8 cellular contexts compared by ENCODE assay signal in genomic region chr2:14904378-14904777, GRCh38.
DNase-seq lines count a peak whose midpoint lies in the region; ATAC-seq, FAIRE-seq and TF ChIP-seq lines count a peak whose summit lies in the region.
"Not testable (repeated sequence)": the region's sequence is repeated elsewhere in the genome, so short reads cannot be mapped to it uniquely, and the experiment has no call there.

No MANE protein-coding gene starts in this region.

- H3K36me3 ChIP-seq in OCI-LY3 (replicated peaks; ENCODE audit: low read depth, low read length); GM12878 (ENCODE audit: control insufficient read depth in 2 of 2, insufficient read depth in 2 of 2, low read length in 1 of 2): not testable (repeated sequence)

- not testable (repeated sequence) for BruUV-seq in GM12878 (replicated peaks; lab: Mats Ljungman, UMichigan)

- peak overlapping the region; percentile 47; the same call in 1 of the 2 replicates for H3K4me3 ChIP-seq in OCI-LY3 (ENCODE audit: low read length)
- not testable (repeated sequence) for H3K4me3 ChIP-seq in GM12878; fibroblast of mammary gland (ENCODE audit: control insufficient read depth, low read depth, low read length)

- H3K27ac Mint-ChIP-seq in activated CD4-positive, alpha-beta T cell treated with anti-CD3 and anti-CD28 coated beads for 36 hours; stimulated activated effector memory CD8-positive, alpha-beta T cell treated with anti-CD3 and anti-CD28 coated beads, Interleukin-12 subunit alpha, Interleukin-12 subunit beta, amount 100 ng/mL, for 72 hours: not testable (repeated sequence)

- RAD21 ChIA-PET in GM12878 (lab: Charles Lee; ENCODE audit: unreplicated experiment), result not testable (repeated sequence)

- in situ Hi-C loops in GM12878 (cut with MboI), result loop anchor here (5.0 to 10.0 kb wide), 2 partner anchors 678 to 1850 kb away; no protein-coding TSS in a partner anchor

- intact Hi-C loops in activated CD4-positive, alpha-beta T cell treated with anti-CD3 and anti-CD28 coated beads for 36 hours (cut with DNase I, micrococcal nuclease), result loop anchor here (1.0 to 10.0 kb wide), 4 partner anchors 258 to 673 kb away; no protein-coding TSS in a partner anchor
- intact Hi-C loops in GM12878 (cut with micrococcal nuclease; ENCODE audit: unreplicated experiment), result loop anchor here (5.0 to 10.0 kb wide), 2 partner anchors 673 to 1710 kb away; no protein-coding TSS in a partner anchor

- POLR2A ChIA-PET in activated CD4-positive, alpha-beta T cell treated with anti-CD3 and anti-CD28 coated beads for 36 hours (lab: Charles Lee); GM12878 (lab: Charles Lee): not testable (repeated sequence)

- TF ChIP-seq CTCF in OCI-LY3 (IDR thresholded peaks at IDR 0.05; ENCODE audit: low read depth, low read length); GM12878 (IDR thresholded peaks at IDR 0.05 in 2 of 3, conservative IDR thresholded peaks at IDR 0.05 in 1 of 3; ENCODE audit: control insufficient read depth in 2 of 3, extremely low read depth in 1 of 3, insufficient read depth in 1 of 3, low read depth in 3 of 3, low read length in 3 of 3); fibroblast of mammary gland (conservative IDR thresholded peaks at IDR 0.05; ENCODE audit: control insufficient read depth, insufficient read depth, low read depth, low read length): not testable (repeated sequence)

- H2AFZ ChIP-seq in OCI-LY3 (ENCODE audit: low read depth, low read length), result peak overlapping the region; percentile 61
- H2AFZ ChIP-seq in GM12878 (ENCODE audit: control insufficient read depth, low read depth, low read length), result not testable (repeated sequence)

- not testable (repeated sequence) for H4K20me1 ChIP-seq in OCI-LY3 (ENCODE audit: insufficient read depth, low read length); GM12878 (ENCODE audit: control insufficient read depth, insufficient read depth)

- H3K4me1 Mint-ChIP-seq in activated CD4-positive, alpha-beta T cell treated with anti-CD3 and anti-CD28 coated beads for 36 hours; activated T-cell treated with anti-CD3 and anti-CD28 coated beads, Interleukin-2, amount 50 U/mL, for 4 hours (ENCODE audit: low read depth); stimulated activated effector memory CD8-positive, alpha-beta T cell treated with anti-CD3 and anti-CD28 coated beads, Interleukin-12 subunit alpha, Interleukin-12 subunit beta, amount 100 ng/mL, for 72 hours: not testable (repeated sequence)

- CTCF ChIA-PET in activated CD4-positive, alpha-beta T cell treated with anti-CD3 and anti-CD28 coated beads for 36 hours (lab: Charles Lee); GM12878 (lab: Yijun Ruan, JAX): not testable (repeated sequence)

- H3K36me3 Mint-ChIP-seq in activated CD4-positive, alpha-beta T cell treated with anti-CD3 and anti-CD28 coated beads for 36 hours (ENCODE audit: low read depth); activated T-cell treated with anti-CD3 and anti-CD28 coated beads, Interleukin-2, amount 50 U/mL, for 4 hours (ENCODE audit: insufficient read depth); stimulated activated effector memory CD8-positive, alpha-beta T cell treated with anti-CD3 and anti-CD28 coated beads, Interleukin-12 subunit alpha, Interleukin-12 subunit beta, amount 100 ng/mL, for 72 hours: not testable (repeated sequence)

- H3K4me3 Mint-ChIP-seq in activated CD4-positive, alpha-beta T cell treated with anti-CD3 and anti-CD28 coated beads for 36 hours; activated T-cell treated with anti-CD3 and anti-CD28 coated beads, Interleukin-2, amount 50 U/mL, for 4 hours; stimulated activated effector memory CD8-positive, alpha-beta T cell treated with anti-CD3 and anti-CD28 coated beads, Interleukin-12 subunit alpha, Interleukin-12 subunit beta, amount 100 ng/mL, for 72 hours: not testable (repeated sequence)

- not testable (repeated sequence) for H3K9me3 ChIP-seq in OCI-LY3 (ENCODE audit: insufficient read depth, low read length); GM12878 (replicated peaks; ENCODE audit: control insufficient read depth, insufficient read depth, low read length)

- H3K4me1 ChIP-seq in OCI-LY3 (ENCODE audit: low read length), result peaks cover 12% of the 10 kb centered on the region
- H3K4me1 ChIP-seq in GM12878 (ENCODE audit: control insufficient read depth, insufficient read depth, low read length), result not testable (repeated sequence)

- H3K27me3 Mint-ChIP-seq in activated CD4-positive, alpha-beta T cell treated with anti-CD3 and anti-CD28 coated beads for 36 hours; activated T-cell treated with anti-CD3 and anti-CD28 coated beads, Interleukin-2, amount 50 U/mL, for 4 hours (ENCODE audit: low read depth): not testable (repeated sequence)

- H3K9ac ChIP-seq in OCI-LY3 (ENCODE audit: low read length), result peak overlapping the region; percentile 41; the same call in 1 of the 2 replicates
- not testable (repeated sequence) for H3K9ac ChIP-seq in GM12878 (ENCODE audit: control insufficient read depth, insufficient read depth, low read length)

- not testable (repeated sequence) for H3K79me2 ChIP-seq in OCI-LY3 (ENCODE audit: low read length); GM12878 (ENCODE audit: control insufficient read depth, insufficient read depth, low read length)

- not testable (repeated sequence) for H3K27me3 ChIP-seq in OCI-LY3 (ENCODE audit: low read depth, low read length); GM12878 (replicated peaks in 1 of 2; ENCODE audit: control insufficient read depth in 2 of 2, insufficient read depth in 2 of 2, low read length in 1 of 2)

- ATAC-seq in HG03196 (IDR thresholded peaks at IDR 0.05; ENCODE audit: unreplicated experiment), result peak; percentile 2
- ATAC-seq in activated CD4-positive, alpha-beta T cell treated with anti-CD3 and anti-CD28 coated beads for 36 hours, result peak; percentile 84
- peak; percentile 79 to 85 for ATAC-seq in activated T-cell treated with anti-CD3 and anti-CD28 coated beads, Interleukin-2, amount 50 U/mL, for 4 hours
- not testable (repeated sequence) for ATAC-seq in GM12878
- ATAC-seq in stimulated activated effector memory CD8-positive, alpha-beta T cell treated with anti-CD3 and anti-CD28 coated beads, Interleukin-12 subunit alpha, Interleukin-12 subunit beta, amount 100 ng/mL, for 72 hours, result peak; percentile 76

- 70% methylated on average over 7 of the region's 7 CpGs for WGBS in GM12878 (ENCODE audit: insufficient coverage, insufficient replicate concordance, low lambda C conversion rate, missing lambda C conversion rate)

- peak; percentile 19 for DNase-seq in activated CD4-positive, alpha-beta T cell treated with anti-CD3 and anti-CD28 coated beads for 36 hours
- not testable (repeated sequence) for DNase-seq in activated T-cell treated with anti-CD3 and anti-CD28 coated beads, Interleukin-2, amount 50 U/mL, for 4 hours; GM12878 (ENCODE audit: low read depth, low spot score); stimulated activated effector memory CD8-positive, alpha-beta T cell treated with anti-CD3 and anti-CD28 coated beads, Interleukin-12 subunit alpha, Interleukin-12 subunit beta, amount 100 ng/mL, for 72 hours (ENCODE audit: low spot score in 2 of 2)
- peak; percentile 5 for DNase-seq in fibroblast of mammary gland (ENCODE audit: low read depth)
- DNase-seq in stimulated activated CD4-positive, alpha-beta T cell treated with anti-CD3 and anti-CD28 coated beads, Interleukin-12 subunit alpha, Interleukin-12 subunit beta, amount 100 ng/mL, for 4 hours, result peak; percentile 1

- peak overlapping the region; percentile 65 for H3K4me2 ChIP-seq in OCI-LY3 (ENCODE audit: low read length)
- H3K4me2 ChIP-seq in GM12878 (ENCODE audit: control insufficient read depth, insufficient read depth), result not testable (repeated sequence)

- not testable (repeated sequence) for H3K9me3 Mint-ChIP-seq in activated CD4-positive, alpha-beta T cell treated with anti-CD3 and anti-CD28 coated beads for 36 hours (ENCODE audit: low read depth); activated T-cell treated with anti-CD3 and anti-CD28 coated beads, Interleukin-2, amount 50 U/mL, for 4 hours; stimulated activated effector memory CD8-positive, alpha-beta T cell treated with anti-CD3 and anti-CD28 coated beads, Interleukin-12 subunit alpha, Interleukin-12 subunit beta, amount 100 ng/mL, for 72 hours

- TF ChIP-seq EP300 in GM12878 (IDR thresholded peaks at IDR 0.05; ENCODE audit: borderline replicate concordance in 1 of 2, control insufficient read depth in 1 of 2, low read depth in 2 of 2, low read length in 2 of 2), result not testable (repeated sequence)

- not testable (repeated sequence) for FAIRE-seq in GM12878 (lab: Jason Lieb, UNC)

- not testable (repeated sequence) for TF ChIP-seq RAD21 in GM12878 (IDR thresholded peaks at IDR 0.05; ENCODE audit: insufficient read depth, low read depth, low read length)

- not testable (repeated sequence) for H3K27ac ChIP-seq in OCI-LY3 (ENCODE audit: low read length); GM12878 (ENCODE audit: control insufficient read depth, insufficient read depth)

- TF ChIP-seq POLR2A in GM12878 (IDR thresholded peaks at IDR 0.05; ENCODE audit: low read depth, low read length), result not testable (repeated sequence)

- SMC1A ChIA-PET in GM12878 (lab: Charles Lee; ENCODE audit: uncharacterized antibody, unreplicated experiment), result interaction anchor here (1.1 kb wide), 1 partner anchor 13 kb away, joined by 3 read pairs; no protein-coding TSS in a partner anchor

TF ChIP-seq in GM12878, 131 proteins besides CTCF, POLR2A, EP300 and RAD21 (continues in another document):
- TF ChIP-seq, protein P1, sequence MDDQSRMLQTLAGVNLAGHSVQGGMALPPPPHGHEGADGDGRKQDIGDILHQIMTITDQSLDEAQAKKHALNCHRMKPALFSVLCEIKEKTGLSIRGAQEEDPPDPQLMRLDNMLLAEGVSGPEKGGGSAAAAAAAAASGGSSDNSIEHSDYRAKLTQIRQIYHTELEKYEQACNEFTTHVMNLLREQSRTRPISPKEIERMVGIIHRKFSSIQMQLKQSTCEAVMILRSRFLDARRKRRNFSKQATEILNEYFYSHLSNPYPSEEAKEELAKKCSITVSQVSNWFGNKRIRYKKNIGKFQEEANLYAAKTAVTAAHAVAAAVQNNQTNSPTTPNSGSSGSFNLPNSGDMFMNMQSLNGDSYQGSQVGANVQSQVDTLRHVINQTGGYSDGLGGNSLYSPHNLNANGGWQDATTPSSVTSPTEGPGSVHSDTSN (IDR thresholded peaks at IDR 0.05; ENCODE audit: insufficient replicate concordance, low read depth, low read length), result peak; percentile 2
